ENCODE assay signal across 10 cellular contexts in the genomic region with DNA sequence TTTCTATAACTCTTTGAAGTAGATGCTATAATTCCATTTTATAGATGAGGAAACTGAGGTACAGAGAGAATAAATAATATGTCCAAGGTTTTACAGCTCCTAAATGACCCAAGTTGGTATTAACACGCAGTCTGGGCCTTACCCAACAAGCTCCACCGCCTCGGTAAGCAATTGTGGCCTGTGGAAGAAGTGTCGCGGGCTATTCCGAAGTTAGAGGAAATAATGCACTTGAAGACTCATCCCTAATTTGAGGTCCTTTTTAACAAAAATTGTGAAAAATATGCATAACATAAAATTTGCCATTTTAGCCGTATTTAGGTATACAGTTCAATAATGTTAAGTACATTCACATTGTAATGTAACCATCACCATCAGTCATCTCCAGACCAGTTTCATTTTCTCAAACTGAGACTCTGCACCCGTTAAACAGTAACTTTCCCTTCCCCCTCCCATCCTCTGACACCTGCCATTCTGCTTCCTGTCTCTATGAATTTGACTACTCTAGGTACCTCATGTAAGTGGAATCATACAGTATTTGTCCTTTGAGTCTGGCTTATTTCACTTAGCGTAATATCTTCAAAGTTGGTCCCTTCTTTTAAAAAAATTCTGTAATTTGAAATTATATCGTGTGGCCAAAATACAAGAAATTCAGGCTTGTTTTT. TPM values are rescaled to one million over a fixed set of nuclear protein-coding genes. Genes with fewer than 3 reads are reported as not detected.
DNase-seq lines count a peak whose midpoint lies in the region; ATAC-seq and TF ChIP-seq lines count a peak whose summit lies in the region.
"Had no signal": no experiment of that assay in that cellular context is flagged by ENCODE, and none has a peak within 500 bp of the region (broad histone marks: within the 10 kb centered on the region; RNA-seq: fewer than 3 reads in every experiment).

No MANE protein-coding gene starts in this region.

- peaks cover 41% of the 10 kb centered on the region for H3K4me1 Mint-ChIP-seq in activated T-helper 2 cell treated with anti-CD3 and anti-CD28 coated beads, Interferon-gamma antibody, Interleukin-2, Interleukin-4, amounts not matched to agents 10 μg/mL and 5 μg/mL and 100 μg/mL, durations not matched to agents 14 hours and 24 hours and 36 hours (ENCODE audit: low read depth)

- no peak for TF ChIP-seq CTCF in GM12864 (IDR thresholded peaks at IDR 0.05; ENCODE audit: low read depth, low read length, missing control alignments)
- no peak for TF ChIP-seq CTCF in foreskin fibroblast (IDR thresholded peaks at IDR 0.05; ENCODE audit: low read depth, low read length)

- H3K9me3 Mint-ChIP-seq in activated T-helper 2 cell treated with anti-CD3 and anti-CD28 coated beads, Interferon-gamma antibody, Interleukin-2, Interleukin-4, amounts not matched to agents 10 μg/mL and 5 μg/mL and 100 μg/mL, durations not matched to agents 14 hours and 24 hours and 36 hours = no peaks in the 10 kb centered on the region

- H3K27me3 Mint-ChIP-seq in activated T-helper 2 cell treated with anti-CD3 and anti-CD28 coated beads, Interferon-gamma antibody, Interleukin-2, Interleukin-4, amounts not matched to agents 10 μg/mL and 5 μg/mL and 100 μg/mL, durations not matched to agents 14 hours and 24 hours and 36 hours (ENCODE audit: low read depth) = no peaks in the 10 kb centered on the region

- H3K4me3 ChIP-seq in GM12864 (ENCODE audit: low read depth, low read length) (no peak overlapping the region), foreskin fibroblast (ENCODE audit: low read depth in 1 of 2, low read length in 2 of 2) (no peak overlapping the region)

- H3K27ac ChIP-seq in caudate nucleus (ENCODE audit: low read depth, low read length) = no peak overlapping the region
- H3K27ac ChIP-seq: epithelial cell of prostate had no signal

- peaks cover 86% of the 10 kb centered on the region for H3K36me3 Mint-ChIP-seq in activated T-helper 2 cell treated with anti-CD3 and anti-CD28 coated beads, Interferon-gamma antibody, Interleukin-2, Interleukin-4, amounts not matched to agents 10 μg/mL and 5 μg/mL and 100 μg/mL, durations not matched to agents 14 hours and 24 hours and 36 hours (ENCODE audit: low read depth)

- peak overlapping the region; percentile 64 for H3K27ac Mint-ChIP-seq in activated T-helper 2 cell treated with anti-CD3 and anti-CD28 coated beads, Interferon-gamma antibody, Interleukin-2, Interleukin-4, amounts not matched to agents 10 μg/mL and 5 μg/mL and 100 μg/mL, durations not matched to agents 14 hours and 24 hours and 36 hours

- DNase-seq in GM12864 (ENCODE audit: low read depth) = peak; percentile 85
- peak; percentile 50 for DNase-seq in activated T-helper 2 cell treated with anti-CD3 and anti-CD28 coated beads, Interferon-gamma antibody, Interleukin-2, Interleukin-4, amounts not matched to agents 10 μg/mL and 5 μg/mL and 100 μg/mL, durations not matched to agents 14 hours and 24 hours and 36 hours (ENCODE audit: low spot score)
- no peak for DNase-seq in UCSD-AML1 (lab: John Stamatoyannopoulos, UW; ENCODE audit: unreplicated experiment)
- DNase-seq in left lobe of liver (ENCODE audit: low spot score) = no peak
- DNase-seq in foreskin fibroblast = no peak
- DNase-seq in caudate nucleus (lab: John Stamatoyannopoulos, UW) = no peak

- ATAC-seq in GM19397 (IDR thresholded peaks at IDR 0.05; ENCODE audit: unreplicated experiment) (peak; percentile 67), HG03066 (IDR thresholded peaks at IDR 0.05; ENCODE audit: low read depth, unreplicated experiment) (peak; percentile 67), left lobe of liver (no peak)
- ATAC-seq: Panc1 had no signal

- peak overlapping the region; percentile 0 for H3K4me3 Mint-ChIP-seq in activated T-helper 2 cell treated with anti-CD3 and anti-CD28 coated beads, Interferon-gamma antibody, Interleukin-2, Interleukin-4, amounts not matched to agents 10 μg/mL and 5 μg/mL and 100 μg/mL, durations not matched to agents 14 hours and 24 hours and 36 hours (ENCODE audit: low read depth)

- intact Hi-C loops in activated T-helper 2 cell treated with anti-CD3 and anti-CD28 coated beads, Interferon-gamma antibody, Interleukin-2, Interleukin-4, amounts not matched to agents 10 μg/mL and 5 μg/mL and 100 μg/mL, durations not matched to agents 14 hours and 24 hours and 36 hours (cut with micrococcal nuclease) = no loop called here

RNA-seq across cellular contexts. Expression of a gene that starts 18.2 kb away (rescaled TPM):
- total RNA-seq in activated T-helper 2 cell treated with anti-CD3 and anti-CD28 coated beads, Interferon-gamma antibody, Interleukin-2, Interleukin-4, amounts not matched to agents 10 μg/mL and 5 μg/mL and 100 μg/mL, durations not matched to agents 14 hours and 24 hours and 36 hours = 132 and 152 TPM in 2 replicates
- 29.4 TPM for total RNA-seq in left lobe of liver

RNA-seq across cellular contexts. Expression of a gene that starts 36.1 kb away (rescaled TPM):
- total RNA-seq in activated T-helper 2 cell treated with anti-CD3 and anti-CD28 coated beads, Interferon-gamma antibody, Interleukin-2, Interleukin-4, amounts not matched to agents 10 μg/mL and 5 μg/mL and 100 μg/mL, durations not matched to agents 14 hours and 24 hours and 36 hours = 1.8 and 2.2 TPM in 2 replicates
- total RNA-seq in left lobe of liver = 0.20 TPM

Comparison
In these comparisons a context has a peak if more than half of its experiments do, and no peak if none do; other contexts are left out.
1. DNase-seq: peak in GM12864 (single experiment) and activated T-helper 2 cell treated with anti-CD3 and anti-CD28 coated beads, Interferon-gamma antibody, Interleukin-2, Interleukin-4, amounts not matched to agents 10 μg/mL and 5 μg/mL and 100 μg/mL, durations not matched to agents 14 hours and 24 hours and 36 hours (single experiment); none in UCSD-AML1 (single experiment), left lobe of liver (single experiment), foreskin fibroblast (0 of 2) and caudate nucleus (0 of 61).